9 cellular contexts compared by ENCODE assay signal in genomic region chr7:36303202-36304098, GRCh38.
A peak's percentile ranks its signal among the peaks of the same experiment; 100 is the strongest.
DNase-seq lines count a peak whose midpoint lies in the region; ATAC-seq, FAIRE-seq and TF ChIP-seq lines count a peak whose summit lies in the region.
"Had no signal": no experiment of that assay in that cellular context is flagged by ENCODE, and none has a peak within 500 bp of the region (broad histone marks: within the 10 kb centered on the region; RNA-seq: fewer than 3 reads in every experiment).

No MANE protein-coding gene starts in this region.

- 29% methylated on average over 8 of the region's 8 CpGs for WGBS in GM12878 (ENCODE audit: insufficient coverage, insufficient replicate concordance, low lambda C conversion rate, missing lambda C conversion rate)
- 33% methylated on average over 8 of the region's 8 CpGs for WGBS in suprapubic skin

- H3K9ac ChIP-seq in GM12878 (ENCODE audit: control insufficient read depth, insufficient read depth, low read length): no peak overlapping the region
- no peak overlapping the region for H3K9ac ChIP-seq in kidney (ENCODE audit: low read length in 2 of 2)

- FAIRE-seq in GM12878 (lab: Jason Lieb, UNC): no peak
- no peak for FAIRE-seq in kidney (lab: Jason Lieb, UNC)
- FAIRE-seq: GM18507 had no signal

- in situ Hi-C loops in GM12878 (cut with MboI): no loop called here

- TF ChIP-seq POLR2A in GM12878 (IDR thresholded peaks at IDR 0.05; ENCODE audit: low read depth, low read length) (no peak), suprapubic skin (IDR thresholded peaks at IDR 0.05) (no peak)

- no peak overlapping the region for H2AFZ ChIP-seq in GM12878 (ENCODE audit: control insufficient read depth, low read depth, low read length)

- no peak for TF ChIP-seq CTCF in GM12878 (IDR thresholded peaks at IDR 0.05 in 2 of 3, conservative IDR thresholded peaks at IDR 0.05 in 1 of 3; ENCODE audit: control insufficient read depth in 2 of 3, extremely low read depth in 1 of 3, insufficient read depth in 1 of 3, low read depth in 3 of 3, low read length in 3 of 3)
- TF ChIP-seq CTCF in kidney (IDR thresholded peaks at IDR 0.05; ENCODE audit: borderline replicate concordance, extremely low read depth, insufficient read depth): no peak
- TF ChIP-seq CTCF in suprapubic skin (IDR thresholded peaks at IDR 0.05): no peak

- TF ChIP-seq RAD21 in GM12878 (IDR thresholded peaks at IDR 0.05; ENCODE audit: insufficient read depth, low read depth, low read length): no peak

- CTCF ChIA-PET in GM12878 (lab: Yijun Ruan, JAX): interaction anchor here (1.0 to 2.2 kb wide), 3 partner anchors 12 to 16 kb away, joined by 3 to 6 read pairs (median 3); no protein-coding TSS in a partner anchor

- DNase-seq in COLO829 (ENCODE audit: low spot score) (peak; percentile 71), NCI-H146 (lab: John Stamatoyannopoulos, UW) (peak; percentile 59), GM12878 (ENCODE audit: low read depth, low spot score) (no peak), kidney (peak; percentile 93), suprapubic skin (ENCODE audit: low spot score in 2 of 2) (peak; percentile 91 to 93), cerebellar nuclear complex (lab: John Stamatoyannopoulos, UW) (no peak)
- no peak for DNase-seq in stimulated activated CD4-positive, alpha-beta T cell treated with anti-CD3 and anti-CD28 coated beads, Interleukin-4, amount 100 ng/mL, for 4 hours

- no peaks in the 10 kb centered on the region for H3K79me2 ChIP-seq in GM12878 (ENCODE audit: control insufficient read depth, insufficient read depth, low read length)

- H3K4me2 ChIP-seq in GM12878 (ENCODE audit: control insufficient read depth, insufficient read depth): no peak overlapping the region

- POLR2A ChIA-PET in GM12878 (lab: Charles Lee): no interaction called here

- no peaks in the 10 kb centered on the region for H3K36me3 ChIP-seq in GM12878 (ENCODE audit: control insufficient read depth in 2 of 2, insufficient read depth in 2 of 2, low read length in 1 of 2)
- H3K36me3 ChIP-seq in kidney (ENCODE audit: control insufficient read depth in 1 of 2, insufficient read depth in 2 of 2, low read length in 2 of 2): no peaks in the 10 kb centered on the region
- H3K36me3 ChIP-seq in suprapubic skin: peaks cover 12% of the 10 kb centered on the region

- H3K4me3 ChIP-seq in GM12878 (no peak overlapping the region), kidney (ENCODE audit: low read length in 2 of 2) (no peak overlapping the region), suprapubic skin (no peak overlapping the region)

- H4K20me1 ChIP-seq in GM12878 (ENCODE audit: control insufficient read depth, insufficient read depth): no peaks in the 10 kb centered on the region

- intact Hi-C loops in GM12878 (cut with micrococcal nuclease; ENCODE audit: unreplicated experiment): no loop called here
- intact Hi-C loops in kidney (cut with DNase I): no loop called here

- SMC1A ChIA-PET in GM12878 (lab: Charles Lee; ENCODE audit: uncharacterized antibody, unreplicated experiment): no interaction called here

- no TSS peak for BruUV-seq in GM12878 (replicated peaks; lab: Mats Ljungman, UMichigan)

- H3K27me3 ChIP-seq in GM12878 (replicated peaks in 1 of 2; ENCODE audit: control insufficient read depth in 2 of 2, insufficient read depth in 2 of 2, low read length in 1 of 2) (no peaks in the 10 kb centered on the region; a peak in 1 of 4 replicates), suprapubic skin (no peaks in the 10 kb centered on the region)

- TF ChIP-seq EP300 in GM12878 (IDR thresholded peaks at IDR 0.05; ENCODE audit: borderline replicate concordance in 1 of 2, control insufficient read depth in 1 of 2, low read depth in 2 of 2, low read length in 2 of 2) (no peak), suprapubic skin (IDR thresholded peaks at IDR 0.05) (no peak)

- H3K27ac ChIP-seq in GM12878 (ENCODE audit: control insufficient read depth, insufficient read depth): no peak overlapping the region
- H3K27ac ChIP-seq in kidney (ENCODE audit: low read depth in 2 of 2, low read length in 2 of 2): no peak overlapping the region
- peak overlapping the region; percentile 75 for H3K27ac ChIP-seq in suprapubic skin

- H3K9me3 ChIP-seq in GM12878 (replicated peaks; ENCODE audit: control insufficient read depth, insufficient read depth, low read length) (no peaks in the 10 kb centered on the region), kidney (ENCODE audit: control insufficient read depth in 1 of 2, low read length in 2 of 2) (no peaks in the 10 kb centered on the region), suprapubic skin (no peaks in the 10 kb centered on the region)

- RAD21 ChIA-PET in GM12878 (lab: Charles Lee; ENCODE audit: unreplicated experiment): no interaction called here

- no peaks in the 10 kb centered on the region for H3K4me1 ChIP-seq in GM12878 (ENCODE audit: control insufficient read depth, insufficient read depth, low read length)
- peaks cover 9 to 11% of the 10 kb centered on the region in 2 donors for H3K4me1 ChIP-seq in kidney (ENCODE audit: control insufficient read depth in 1 of 2, insufficient read depth in 1 of 2, low read depth in 1 of 2, low read length in 2 of 2)
- H3K4me1 ChIP-seq in suprapubic skin: peaks cover 40% of the 10 kb centered on the region

- ATAC-seq in GM12878: peak; percentile 48
- no peak for ATAC-seq in GM21447 (IDR thresholded peaks at IDR 0.05; ENCODE audit: unreplicated experiment)

TF ChIP-seq in GM12878, 131 proteins besides CTCF, POLR2A, EP300 and RAD21:
- TF ChIP-seq MTA3 (IDR thresholded peaks at IDR 0.05; ENCODE audit: borderline replicate concordance, low read length): no peak
- TF ChIP-seq NFIC (IDR thresholded peaks at IDR 0.05; ENCODE audit: low read depth, low read length): no peak
- no peak for TF ChIP-seq CBX5 (IDR thresholded peaks at IDR 0.05; ENCODE audit: low read depth)
- no peak for TF ChIP-seq TCF12 (IDR thresholded peaks at IDR 0.05; ENCODE audit: low read depth, low read length)
- TF ChIP-seq MXI1 (IDR thresholded peaks at IDR 0.05; ENCODE audit: low read depth, low read length): no peak
- TF ChIP-seq ETV6 (conservative IDR thresholded peaks at IDR 0.05 in 1 of 2, IDR thresholded peaks at IDR 0.05 in 1 of 2; ENCODE audit: borderline replicate concordance in 1 of 2, low read depth in 1 of 2): no peak
- TF ChIP-seq TARDBP (IDR thresholded peaks at IDR 0.05; ENCODE audit: borderline replicate concordance): no peak
- TF ChIP-seq BHLHE40 (IDR thresholded peaks at IDR 0.05; ENCODE audit: borderline replicate concordance in 1 of 2, low read depth in 2 of 2, low read length in 1 of 2): no peak
- TF ChIP-seq CBX3 (IDR thresholded peaks at IDR 0.05; ENCODE audit: borderline replicate concordance, low read depth): no peak
- no peak for TF ChIP-seq MEF2B (IDR thresholded peaks at IDR 0.05; ENCODE audit: partially characterized antibody, poor library complexity, severe bottlenecking)
- no peak for TF ChIP-seq POU2F2 (IDR thresholded peaks at IDR 0.05; ENCODE audit: borderline replicate concordance, low read depth, low read length)
- TF ChIP-seq FOXM1 (IDR thresholded peaks at IDR 0.05; ENCODE audit: low read depth, low read length): no peak
- no peak for TF ChIP-seq CHD2 (IDR thresholded peaks at IDR 0.05; ENCODE audit: borderline replicate concordance, low read depth, low read length)
TF ChIP-seq in GM12878: peak in this region for 0.

Comparison
In these comparisons a context has a peak if more than half of its experiments do, and no peak if none do; other contexts are left out.
1. DNase-seq: peak in COLO829 (single experiment), NCI-H146 (single experiment), kidney (single experiment) and suprapubic skin (2 of 2); none in GM12878 (single experiment), stimulated activated CD4-positive, alpha-beta T cell treated with anti-CD3 and anti-CD28 coated beads, Interleukin-4, amount 100 ng/mL, for 4 hours (0 of 2) and cerebellar nuclear complex (0 of 2).